ENCODE assay signal across 21 cellular contexts in genomic region chr2:225355788-225356187, GRCh38. TPM values are rescaled to one million over a fixed set of nuclear protein-coding genes. Genes with fewer than 3 reads are reported as not detected.
A peak's percentile ranks its signal among the peaks of the same experiment; 100 is the strongest.
DNase-seq lines count a peak whose midpoint lies in the region; TF ChIP-seq lines count a peak whose summit lies in the region.
"Had no signal": no experiment of that assay in that cellular context is flagged by ENCODE, and none has a peak within 500 bp of the region (broad histone marks: within the 10 kb centered on the region; RNA-seq: fewer than 3 reads in every experiment).

No MANE protein-coding gene starts in this region.

- no peaks in the 10 kb centered on the region for H3K9me3 ChIP-seq in CD4-positive, alpha-beta memory T cell (ENCODE audit: control insufficient read depth in 1 of 2, low read length in 2 of 2)

- H3K4me3 ChIP-seq in CD4-positive, alpha-beta memory T cell (ENCODE audit: low read length in 2 of 2) = no peak overlapping the region
- H3K4me3 ChIP-seq: GM12878, GM23248, SK-N-MC had no signal

- H3K4me3 Mint-ChIP-seq in glutamatergic neuron (ENCODE audit: unreplicated experiment) = no peak overlapping the region
- H3K4me3 Mint-ChIP-seq in CD4-positive, alpha-beta memory T cell = no peak overlapping the region
- H3K4me3 Mint-ChIP-seq: CD8-positive, alpha-beta T cell had no signal

- no peaks in the 10 kb centered on the region for H3K36me3 Mint-ChIP-seq in glutamatergic neuron (ENCODE audit: unreplicated experiment)
- no peaks in the 10 kb centered on the region for H3K36me3 Mint-ChIP-seq in CD4-positive, alpha-beta memory T cell
- H3K36me3 Mint-ChIP-seq: CD8-positive, alpha-beta T cell had no signal

- H3K27ac ChIP-seq in CD4-positive, alpha-beta memory T cell (ENCODE audit: low read depth, low read length) = no peak overlapping the region
- H3K27ac ChIP-seq: 22Rv1, GM23248, SK-N-MC had no signal

- no peaks in the 10 kb centered on the region for H3K9me3 Mint-ChIP-seq in glutamatergic neuron (ENCODE audit: unreplicated experiment)
- H3K9me3 Mint-ChIP-seq in CD4-positive, alpha-beta memory T cell = peaks cover 0 to 3% (median 0%) of the 10 kb centered on the region in 8 donors
- H3K9me3 Mint-ChIP-seq: CD8-positive, alpha-beta T cell had no signal

- H3K27me3 Mint-ChIP-seq in glutamatergic neuron (ENCODE audit: unreplicated experiment) = no peaks in the 10 kb centered on the region
- peaks cover 12 to 18% of the 10 kb centered on the region in 2 donors for H3K27me3 Mint-ChIP-seq in CD4-positive, alpha-beta memory T cell

- H3K36me3 ChIP-seq in CD4-positive, alpha-beta memory T cell (ENCODE audit: insufficient read depth, low read length) = no peaks in the 10 kb centered on the region

- CTCF ChIA-PET in CD4-positive, alpha-beta memory T cell (lab: Charles Lee; ENCODE audit: partially characterized antibody) = no interaction called here

- H3K27ac Mint-ChIP-seq in glutamatergic neuron (ENCODE audit: unreplicated experiment) = peak overlapping the region; percentile 49
- H3K27ac Mint-ChIP-seq in CD4-positive, alpha-beta memory T cell = no peak overlapping the region
- H3K27ac Mint-ChIP-seq: CD8-positive, alpha-beta T cell had no signal

- POLR2A ChIA-PET in CD4-positive, alpha-beta memory T cell (lab: Charles Lee; ENCODE audit: partially characterized antibody) = no interaction called here

- peaks cover 18% of the 10 kb centered on the region for H3K4me1 Mint-ChIP-seq in glutamatergic neuron (ENCODE audit: low read depth, unreplicated experiment)
- H3K4me1 Mint-ChIP-seq in CD4-positive, alpha-beta memory T cell = no peaks in the 10 kb centered on the region

- DNase-seq in DMS 273 (lab: John Stamatoyannopoulos, UW; ENCODE audit: unreplicated experiment) = peak; percentile 5
- DNase-seq in DMS 273 treated with DMSO at 0.1 percent for 48 hours (lab: John Stamatoyannopoulos, UW) = no peak
- peak; percentile 91 for DNase-seq in NCI-H1436 treated with DMSO at 0.1 percent for 48 hours (lab: John Stamatoyannopoulos, UW)
- peak; percentile 84 for DNase-seq in NCI-H345 (lab: John Stamatoyannopoulos, UW)
- no peak for DNase-seq in glutamatergic neuron
- DNase-seq in hippocampal formation (lab: John Stamatoyannopoulos, UW) = no peak
- DNase-seq in CD4-positive, alpha-beta memory T cell = no peak
- DNase-seq in posterior cingulate gyrus = no peak
- DNase-seq: CD8-positive, alpha-beta T cell; GDM1; GM23248; HCEC 1CT; NCI-H187; NCI-H2227 treated with DMSO at 0.1 percent for 48 hours; NCI-H774 had no signal

- no peak for TF ChIP-seq CTCF in glutamatergic neuron (IDR thresholded peaks at IDR 0.05; ENCODE audit: partially characterized antibody, unreplicated experiment)

- no peaks in the 10 kb centered on the region for H3K4me1 ChIP-seq in CD4-positive, alpha-beta memory T cell (ENCODE audit: insufficient read depth, low read length)

- no peaks in the 10 kb centered on the region for H3K27me3 ChIP-seq in CD4-positive, alpha-beta memory T cell (ENCODE audit: insufficient read depth, low read length)

- intact Hi-C loops in CD4-positive, alpha-beta memory T cell (cut with micrococcal nuclease) = no loop called here
- intact Hi-C loops in posterior cingulate gyrus (cut with DNase I) = no loop called here

RNA-seq across cellular contexts. Expression of gene NYAP2, which starts 43.7 kb away (rescaled TPM):
- total RNA-seq in glutamatergic neuron (ENCODE audit: unreplicated experiment) = 0.32 TPM
- total RNA-seq in CD4-positive, alpha-beta memory T cell = under 1 TPM in 1 of 2 experiments, not detected in 1; 0.06 TPM
- polyA plus RNA-seq in CD4-positive, alpha-beta memory T cell = not detected
- total RNA-seq: CD8-positive, alpha-beta T cell; GM12878; GM23248; LHCN-M2; T-helper 1 cell treated with Interleukin-12 subunit alpha and Interleukin-12 subunit beta and Interleukin-4 antibody, amounts not matched to agents 30 ng/mL and 1 ng/mL, for 36 hours had no signal
- polyA plus RNA-seq: BJ, GM23248 had no signal

Comparison
In these comparisons a context has a peak if more than half of its experiments do, and no peak if none do; other contexts are left out.
1. DNase-seq: peak in DMS 273 (single experiment), NCI-H1436 treated with DMSO at 0.1 percent for 48 hours (single experiment) and NCI-H345 (single experiment); none in DMS 273 treated with DMSO at 0.1 percent for 48 hours (single experiment), glutamatergic neuron (single experiment), hippocampal formation (0 of 2), CD4-positive, alpha-beta memory T cell (0 of 5) and posterior cingulate gyrus (0 of 10).